ENCODE assay signal across 16 cellular contexts in the genomic region with DNA sequence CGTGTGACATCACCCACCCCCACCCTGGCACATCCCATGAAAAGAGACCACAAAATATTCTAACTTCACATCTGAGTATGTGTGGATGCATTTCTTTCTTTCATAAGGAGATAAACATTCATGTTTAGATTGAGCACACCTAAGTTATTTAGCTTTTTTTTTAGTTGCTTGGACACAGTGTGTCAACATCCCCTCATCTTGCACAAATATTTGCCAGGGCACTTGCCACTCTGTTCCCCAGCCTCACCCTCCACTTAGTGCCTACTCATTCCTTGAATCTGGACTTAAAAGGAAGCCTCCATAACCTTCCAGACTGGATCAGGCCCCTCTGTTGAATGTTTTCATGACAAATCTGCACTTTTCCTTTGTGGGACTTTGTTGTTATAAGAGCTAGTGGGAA.
A peak's percentile ranks its signal among the peaks of the same experiment; 100 is the strongest.
DNase-seq lines count a peak whose midpoint lies in the region; ATAC-seq, FAIRE-seq and TF ChIP-seq lines count a peak whose summit lies in the region.
"Had no signal": no experiment of that assay in that cellular context is flagged by ENCODE, and none has a peak within 500 bp of the region (broad histone marks: within the 10 kb centered on the region; RNA-seq: fewer than 3 reads in every experiment).

No MANE protein-coding gene starts in this region.

- no peaks in the 10 kb centered on the region for H3K9me3 ChIP-seq in A549
- no peaks in the 10 kb centered on the region for H3K9me3 ChIP-seq in astrocyte (ENCODE audit: insufficient read depth, low read depth, low read length)
- peaks cover 5% of the 10 kb centered on the region for H3K9me3 ChIP-seq in trophoblast cell (ENCODE audit: insufficient read depth, low read depth, low read length)

- H3K79me2 ChIP-seq in astrocyte (ENCODE audit: insufficient read depth, low read length) (no peaks in the 10 kb centered on the region), trophoblast cell (ENCODE audit: control insufficient read depth, insufficient read depth, low read length, poor library complexity) (no peaks in the 10 kb centered on the region)

- peak; percentile 65 to 80; a peak in 5 of 6 replicates for ATAC-seq in A549
- ATAC-seq in HG03460 (IDR thresholded peaks at IDR 0.05; ENCODE audit: unreplicated experiment), result no peak

- no peaks in the 10 kb centered on the region for H3K27me3 Mint-ChIP-seq in astrocyte (ENCODE audit: low read depth, unreplicated experiment)
- H3K27me3 Mint-ChIP-seq in activated T-helper 2 cell treated with anti-CD3 and anti-CD28 coated beads, Interferon-gamma antibody, Interleukin-2, Interleukin-4, amounts not matched to agents 10 μg/mL and 5 μg/mL and 100 μg/mL, durations not matched to agents 14 hours and 24 hours and 36 hours (ENCODE audit: low read depth), result no peaks in the 10 kb centered on the region
- H3K27me3 Mint-ChIP-seq: CD4-positive, CD25-positive, alpha-beta regulatory T cell had no signal

- TF ChIP-seq EP300 in A549 (IDR thresholded peaks at IDR 0.05), result no peak; a peak in 1 of 5 replicates

- H2AFZ ChIP-seq in astrocyte (ENCODE audit: low read depth, low read length) (no peak overlapping the region), trophoblast cell (ENCODE audit: insufficient read depth, low read length, poor library complexity) (no peak overlapping the region)

- H4K8ac ChIP-seq in trophoblast cell (ENCODE audit: low read depth, low read length), result no peak overlapping the region

- peaks cover 17% of the 10 kb centered on the region for H3K9me3 Mint-ChIP-seq in astrocyte (ENCODE audit: unreplicated experiment)
- peaks cover 33% of the 10 kb centered on the region for H3K9me3 Mint-ChIP-seq in activated T-helper 2 cell treated with anti-CD3 and anti-CD28 coated beads, Interferon-gamma antibody, Interleukin-2, Interleukin-4, amounts not matched to agents 10 μg/mL and 5 μg/mL and 100 μg/mL, durations not matched to agents 14 hours and 24 hours and 36 hours

- H3K36me3 ChIP-seq in astrocyte (ENCODE audit: insufficient read depth, low read length) (no peaks in the 10 kb centered on the region), trophoblast cell (ENCODE audit: control insufficient read depth in 1 of 2, insufficient read depth in 2 of 2, low read length in 2 of 2) (peaks cover 2 to 3% of the 10 kb centered on the region in 2 experiments)
- H3K36me3 ChIP-seq: BLaER1 treated with 17β-estradiol and CSF1 and Interleukin-3, amounts not matched to agents 10 nM and 100 nM had no signal

- in situ Hi-C loops in KBM-7 (cut with MboI; ENCODE audit: low pct_unique_long_range_greater_than_20kb, low sequenced_read_pairs), result no loop called here

- H3K9ac ChIP-seq in astrocyte (ENCODE audit: low read length) (no peak overlapping the region), trophoblast cell (ENCODE audit: low read length) (no peak overlapping the region)
- H3K9ac ChIP-seq: BLaER1 treated with 17β-estradiol and CSF1 and Interleukin-3, amounts not matched to agents 10 nM and 100 nM had no signal

- POLR2A ChIA-PET in A549 (lab: Yijun Ruan, JAX), result no interaction called here

- peak overlapping the region; percentile 16 for H2BK120ac ChIP-seq in trophoblast cell (ENCODE audit: insufficient read depth, low read length, poor library complexity)

- intact Hi-C loops in activated T-helper 2 cell treated with anti-CD3 and anti-CD28 coated beads, Interferon-gamma antibody, Interleukin-2, Interleukin-4, amounts not matched to agents 10 μg/mL and 5 μg/mL and 100 μg/mL, durations not matched to agents 14 hours and 24 hours and 36 hours (cut with micrococcal nuclease), result no loop called here

- H3K4me1 Mint-ChIP-seq in astrocyte (ENCODE audit: low read depth, unreplicated experiment), result peaks cover 20% of the 10 kb centered on the region
- H3K4me1 Mint-ChIP-seq in activated T-helper 2 cell treated with anti-CD3 and anti-CD28 coated beads, Interferon-gamma antibody, Interleukin-2, Interleukin-4, amounts not matched to agents 10 μg/mL and 5 μg/mL and 100 μg/mL, durations not matched to agents 14 hours and 24 hours and 36 hours (ENCODE audit: low read depth), result no peaks in the 10 kb centered on the region
- H3K4me1 Mint-ChIP-seq: CD4-positive, CD25-positive, alpha-beta regulatory T cell; H9 had no signal

- H4K20me1 ChIP-seq in astrocyte (ENCODE audit: insufficient read depth, low read length), result no peaks in the 10 kb centered on the region
- H4K20me1 ChIP-seq: BLaER1 treated with 17β-estradiol and CSF1 and Interleukin-3, amounts not matched to agents 10 nM and 100 nM had no signal

- FAIRE-seq in A549 (lab: Jason Lieb, UNC) (no peak), astrocyte (lab: Jason Lieb, UNC) (no peak)
- FAIRE-seq: GM12891 had no signal

- no peak overlapping the region for H3K4me3 Mint-ChIP-seq in astrocyte (ENCODE audit: unreplicated experiment)
- no peak overlapping the region for H3K4me3 Mint-ChIP-seq in activated T-helper 2 cell treated with anti-CD3 and anti-CD28 coated beads, Interferon-gamma antibody, Interleukin-2, Interleukin-4, amounts not matched to agents 10 μg/mL and 5 μg/mL and 100 μg/mL, durations not matched to agents 14 hours and 24 hours and 36 hours (ENCODE audit: low read depth)
- H3K4me3 Mint-ChIP-seq: CD4-positive, CD25-positive, alpha-beta regulatory T cell; H9 had no signal

- TF ChIP-seq RAD21 in A549 (conservative IDR thresholded peaks at IDR 0.05 in 1 of 2, IDR thresholded peaks at IDR 0.05 in 1 of 2), result no peak; a peak in 1 of 5 replicates

- H3K27me3 ChIP-seq in astrocyte (ENCODE audit: insufficient read depth, low read length) (no peaks in the 10 kb centered on the region), trophoblast cell (ENCODE audit: insufficient read depth, low read length) (no peaks in the 10 kb centered on the region)
- H3K27me3 ChIP-seq: BLaER1 treated with 17β-estradiol and CSF1 and Interleukin-3, amounts not matched to agents 10 nM and 100 nM had no signal

- H3K18ac ChIP-seq in trophoblast cell (ENCODE audit: low read length), result no peak overlapping the region

- H3K4ac ChIP-seq in trophoblast cell (ENCODE audit: low read depth, low read length), result no peak overlapping the region

- TF ChIP-seq CTCF in A549 (IDR thresholded peaks at IDR 0.05) (no peak), astrocyte (IDR thresholded peaks at IDR 0.05; ENCODE audit: insufficient read depth, low read depth, low read length) (no peak)

- H3K4me1 ChIP-seq in A549, result peaks cover 42% of the 10 kb centered on the region
- H3K4me1 ChIP-seq in astrocyte (ENCODE audit: insufficient read depth, low read length), result peaks cover 7% of the 10 kb centered on the region
- H3K4me1 ChIP-seq in trophoblast cell (ENCODE audit: control insufficient read depth in 1 of 2, insufficient read depth in 2 of 2, low read length in 2 of 2), result no peaks in the 10 kb centered on the region
- H3K4me1 ChIP-seq: BLaER1 treated with 17β-estradiol and CSF1 and Interleukin-3, amounts not matched to agents 10 nM and 100 nM had no signal

- H2AK5ac ChIP-seq in trophoblast cell (ENCODE audit: low read length), result no peak overlapping the region

- H4K91ac ChIP-seq in trophoblast cell (ENCODE audit: low read depth, low read length), result peak overlapping the region; percentile 48

- H2BK12ac ChIP-seq in trophoblast cell (ENCODE audit: low read length), result no peak overlapping the region

- peaks cover 8% of the 10 kb centered on the region for H3K79me1 ChIP-seq in trophoblast cell (ENCODE audit: low read length)

- CTCF ChIA-PET in A549 (lab: Yijun Ruan, JAX), result interaction anchor here (0.7 to 1.8 kb wide), 2 partner anchors 90 to 338 kb away, joined by 3 to 6 read pairs; no protein-coding TSS in a partner anchor

- H3K4me3 ChIP-seq in A549, result no peak overlapping the region
- H3K4me3 ChIP-seq in astrocyte (ENCODE audit: insufficient read depth, low read depth, low read length), result no peak overlapping the region
- no peak overlapping the region for H3K4me3 ChIP-seq in trophoblast cell (ENCODE audit: low read depth, low read length)
- H3K4me3 ChIP-seq: BLaER1 treated with 17β-estradiol and CSF1 and Interleukin-3, amounts not matched to agents 10 nM and 100 nM had no signal

- H3K27ac Mint-ChIP-seq in astrocyte (ENCODE audit: unreplicated experiment), result no peak overlapping the region
- H3K27ac Mint-ChIP-seq in activated T-helper 2 cell treated with anti-CD3 and anti-CD28 coated beads, Interferon-gamma antibody, Interleukin-2, Interleukin-4, amounts not matched to agents 10 μg/mL and 5 μg/mL and 100 μg/mL, durations not matched to agents 14 hours and 24 hours and 36 hours, result no peak overlapping the region
- H3K27ac Mint-ChIP-seq: CD4-positive, CD25-positive, alpha-beta regulatory T cell; H9 had no signal

- H4K12ac ChIP-seq in trophoblast cell (ENCODE audit: low read depth, low read length), result no peak overlapping the region

- H3K4me2 ChIP-seq in A549 (peak overlapping the region; percentile 31), astrocyte (ENCODE audit: low read length) (no peak overlapping the region), trophoblast cell (ENCODE audit: low read length) (no peak overlapping the region)
- H3K4me2 ChIP-seq: BLaER1 treated with 17β-estradiol and CSF1 and Interleukin-3, amounts not matched to agents 10 nM and 100 nM had no signal

- H2BK5ac ChIP-seq in trophoblast cell (ENCODE audit: low read depth, low read length, poor library complexity), result no peak overlapping the region

- H3K36me3 Mint-ChIP-seq in astrocyte (ENCODE audit: low read depth, unreplicated experiment), result peaks cover 2% of the 10 kb centered on the region
- H3K36me3 Mint-ChIP-seq in activated T-helper 2 cell treated with anti-CD3 and anti-CD28 coated beads, Interferon-gamma antibody, Interleukin-2, Interleukin-4, amounts not matched to agents 10 μg/mL and 5 μg/mL and 100 μg/mL, durations not matched to agents 14 hours and 24 hours and 36 hours (ENCODE audit: low read depth), result no peaks in the 10 kb centered on the region
- H3K36me3 Mint-ChIP-seq: CD4-positive, CD25-positive, alpha-beta regulatory T cell had no signal

- TF ChIP-seq POLR2A in A549 (IDR thresholded peaks at IDR 0.05; ENCODE audit: low read length), result no peak

- WGBS in A549 (ENCODE audit: missing lambda C conversion rate), result 4% methylated on average over 1 of the region's 1 CpG
- WGBS in trophoblast cell (ENCODE audit: extremely low coverage, insufficient coverage, insufficient read length), result no CpG with 5 or more reads among the region's 1 CpG

- DNase-seq in A549 (ENCODE audit: low read depth in 1 of 2, low spot score in 1 of 2) (peak in 1 of 2 experiments; percentile 81), DMS53 treated with DMSO at 0.1 percent for 48 hours (lab: John Stamatoyannopoulos, UW; ENCODE audit: unreplicated experiment) (peak; percentile 19), astrocyte (ENCODE audit: low read depth) (peak; percentile 4), trophoblast cell (no peak), KBM-7 (no peak), Ammon's horn (ENCODE audit: low spot score) (no peak)
- DNase-seq in activated T-helper 2 cell treated with anti-CD3 and anti-CD28 coated beads, Interferon-gamma antibody, Interleukin-2, Interleukin-4, amounts not matched to agents 10 μg/mL and 5 μg/mL and 100 μg/mL, durations not matched to agents 14 hours and 24 hours and 36 hours (ENCODE audit: low spot score), result no peak
- DNase-seq: CD4-positive, CD25-positive, alpha-beta regulatory T cell; DMS 273 treated with DMSO at 0.1 percent for 48 hours; DMS79 treated with DMSO at 0.1 percent for 48 hours; EL; GOT3; H9 had no signal

- H3K27ac ChIP-seq in A549 (peak overlapping the region; percentile 67 to 68), astrocyte (ENCODE audit: low read depth, low read length) (no peak overlapping the region), trophoblast cell (ENCODE audit: low read depth, low read length) (no peak overlapping the region)
- H3K27ac ChIP-seq: BLaER1 treated with 17β-estradiol and CSF1 and Interleukin-3, amounts not matched to agents 10 nM and 100 nM had no signal

- no peak overlapping the region for H3K23ac ChIP-seq in trophoblast cell (ENCODE audit: low read length)

- no peak overlapping the region for H3K14ac ChIP-seq in trophoblast cell (ENCODE audit: low read length)

Comparison
In these comparisons a context has a peak if more than half of its experiments do, and no peak if none do; other contexts are left out.
1. DNase-seq: peak in DMS53 treated with DMSO at 0.1 percent for 48 hours (single experiment) and astrocyte (single experiment); none in trophoblast cell (0 of 2), activated T-helper 2 cell treated with anti-CD3 and anti-CD28 coated beads, Interferon-gamma antibody, Interleukin-2, Interleukin-4, amounts not matched to agents 10 μg/mL and 5 μg/mL and 100 μg/mL, durations not matched to agents 14 hours and 24 hours and 36 hours (single experiment), KBM-7 (single experiment) and Ammon's horn (single experiment).
2. H3K27ac ChIP-seq: peak in A549 (2 of 2); none in astrocyte (single experiment) and trophoblast cell (single experiment).